ENCODE assay signal across 11 cellular contexts in genomic region chr15:75353604-75354003, GRCh38.
"Had no signal": no experiment of that assay in that cellular context is flagged by ENCODE, and none has a peak within 500 bp of the region (broad histone marks: within the 10 kb centered on the region; RNA-seq: fewer than 3 reads in every experiment).

No MANE protein-coding gene starts in this region.

- H3K27ac ChIP-seq: cardiac muscle cell, heart left ventricle, transverse colon, WERI-Rb-1 had no signal

- H3K4me2 ChIP-seq: smooth muscle cell had no signal

- H3K27me3 Mint-ChIP-seq: activated CD4-positive, alpha-beta T cell treated with anti-CD3 and anti-CD28 coated beads for 36 hours; stimulated activated naive B cell treated with anti-CD40 and anti-IgM and Interleukin-4, amounts not matched to agents 10 μg/mL and 1 μg/mL and 100 μg/mL, for 72 hours had no signal

- H3K36me3 ChIP-seq: transverse colon had no signal

- ATAC-seq: activated CD4-positive, alpha-beta T cell treated with anti-CD3 and anti-CD28 coated beads for 36 hours; heart left ventricle; stimulated activated naive B cell treated with anti-CD40 and anti-IgM and Interleukin-4, amounts not matched to agents 10 μg/mL and 1 μg/mL and 100 μg/mL, for 72 hours had no signal

- H3K9me3 ChIP-seq: heart left ventricle, transverse colon had no signal

- H3K4me3 Mint-ChIP-seq: activated CD4-positive, alpha-beta T cell treated with anti-CD3 and anti-CD28 coated beads for 36 hours; activated naive CD4-positive, alpha-beta T cell treated with anti-CD3 and anti-CD28 coated beads, Interleukin-2, amount 10 ng/mL, durations not matched to agents 7 days and 5 days; activated T-helper 1 cell treated with anti-CD3 and anti-CD28 coated beads, Interleukin-12 subunit alpha, Interleukin-12 subunit beta, Interleukin-2, Interleukin-4 antibody, amounts not matched to agents 30 ng/mL and 10 ng/mL and 1 ng/mL, durations not matched to agents 14 hours and 24 hours and 36 hours; stimulated activated naive B cell treated with anti-CD40 and anti-IgM and Interleukin-4, amounts not matched to agents 10 μg/mL and 1 μg/mL and 100 μg/mL, for 72 hours had no signal

- H3K27me3 ChIP-seq: cardiac muscle cell, heart left ventricle, transverse colon had no signal

- H3K27ac Mint-ChIP-seq: activated CD4-positive, alpha-beta T cell treated with anti-CD3 and anti-CD28 coated beads for 36 hours; activated T-helper 1 cell treated with anti-CD3 and anti-CD28 coated beads, Interleukin-12 subunit alpha, Interleukin-12 subunit beta, Interleukin-2, Interleukin-4 antibody, amounts not matched to agents 30 ng/mL and 10 ng/mL and 1 ng/mL, durations not matched to agents 14 hours and 24 hours and 36 hours; stimulated activated naive B cell treated with anti-CD40 and anti-IgM and Interleukin-4, amounts not matched to agents 10 μg/mL and 1 μg/mL and 100 μg/mL, for 72 hours had no signal

- H3K4me3 ChIP-seq: cardiac muscle cell, heart left ventricle, smooth muscle cell, transverse colon had no signal

- DNase-seq: activated CD4-positive, alpha-beta T cell treated with anti-CD3 and anti-CD28 coated beads for 36 hours; activated naive CD4-positive, alpha-beta T cell treated with anti-CD3 and anti-CD28 coated beads, Interleukin-2, amount 10 ng/mL, durations not matched to agents 7 days and 5 days; stimulated activated naive B cell treated with anti-CD40 and anti-IgM and Interleukin-4, amounts not matched to agents 10 μg/mL and 1 μg/mL and 100 μg/mL, for 72 hours; substantia nigra; T1000; transverse colon; WERI-Rb-1 had no signal
